Comparison of ENCODE assay signal across 7 cellular contexts in genomic region chr3:48337536-48337935, GRCh38. TPM values are rescaled to one million over a fixed set of nuclear protein-coding genes. Genes with fewer than 3 reads are reported as not detected.
"Had no signal": no experiment of that assay in that cellular context is flagged by ENCODE, and none has a peak within 500 bp of the region (broad histone marks: within the 10 kb centered on the region; RNA-seq: fewer than 3 reads in every experiment).

No MANE protein-coding gene starts in this region.

RNA-seq across cellular contexts. Expression of gene SPINK8, which starts 4.1 kb away (rescaled TPM):
- total RNA-seq: activated B cell treated with CpG ODN at 0.5 μM for 24 hours; activated CD4-positive, alpha-beta T cell treated with anti-CD3 and anti-CD28 coated beads, Interleukin-2, amount 10 ng/mL, durations not matched to agents 24 days and 14 days; activated CD8-positive, alpha-beta memory T cell treated with anti-CD3 and anti-CD28 coated beads, Interleukin-2, amount 10 ng/mL, durations not matched to agents 7 days and 5 days; activated T-helper 1 cell treated with anti-CD3 and anti-CD28 coated beads, Interleukin-12 subunit alpha, Interleukin-12 subunit beta, Interleukin-2, Interleukin-4 antibody, amounts not matched to agents 30 ng/mL and 10 ng/mL and 1 ng/mL, durations not matched to agents 14 hours and 24 hours and 36 hours; ascending aorta; cardiac muscle cell; T-helper 17 cell had no signal

RNA-seq across cellular contexts. Expression of gene FBXW12, which starts 34.5 kb away (rescaled TPM):
- total RNA-seq: activated B cell treated with CpG ODN at 0.5 μM for 24 hours; activated CD8-positive, alpha-beta memory T cell treated with anti-CD3 and anti-CD28 coated beads, Interleukin-2, amount 10 ng/mL, durations not matched to agents 7 days and 5 days; activated T-helper 1 cell treated with anti-CD3 and anti-CD28 coated beads, Interleukin-12 subunit alpha, Interleukin-12 subunit beta, Interleukin-2, Interleukin-4 antibody, amounts not matched to agents 30 ng/mL and 10 ng/mL and 1 ng/mL, durations not matched to agents 14 hours and 24 hours and 36 hours; ascending aorta; T-helper 17 cell had no signal
